ENCODE assay signal across 20 cellular contexts in the genomic region with DNA sequence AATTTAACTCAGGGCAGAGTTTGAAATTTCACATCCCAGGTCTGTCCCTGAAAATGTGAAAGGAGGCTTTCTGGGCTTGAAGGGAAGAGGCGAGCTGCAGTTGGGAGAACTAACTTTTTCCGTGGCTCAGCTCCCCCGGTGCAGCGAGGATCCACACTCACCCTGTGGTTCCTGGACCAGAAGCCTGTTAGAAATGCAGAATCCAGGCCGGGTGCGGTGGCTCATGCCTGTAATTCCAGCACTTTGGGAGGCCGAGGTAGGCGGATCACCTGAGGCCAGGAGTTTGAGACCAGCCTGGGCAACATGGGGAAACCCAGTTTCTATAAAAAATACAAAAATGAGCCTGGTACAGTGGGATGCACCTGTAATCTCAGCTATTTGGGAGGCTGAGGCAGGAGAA. TPM values are rescaled to one million over a fixed set of nuclear protein-coding genes. Genes with fewer than 3 reads are reported as not detected.
DNase-seq lines count a peak whose midpoint lies in the region; ATAC-seq and TF ChIP-seq lines count a peak whose summit lies in the region.
"Had no signal": no experiment of that assay in that cellular context is flagged by ENCODE, and none has a peak within 500 bp of the region (broad histone marks: within the 10 kb centered on the region; RNA-seq: fewer than 3 reads in every experiment).

No MANE protein-coding gene starts in this region.

- in situ Hi-C loops in GM13977 (cut with MboI; ENCODE audit: low pct_unique_long_range_greater_than_20kb, low sequenced_read_pairs, unreplicated experiment), result loop anchor here (25.0 kb wide), 2 partner anchors 309 to 484 kb away; no protein-coding TSS in a partner anchor

- no peak for DNase-seq in stimulated activated naive CD8-positive, alpha-beta T cell treated with anti-CD3 and anti-CD28 coated beads, Interleukin-15, Interleukin-2, amounts not matched to agents 100 U/mL and 50 U/mL, for 24 hours
- DNase-seq in activated naive CD8-positive, alpha-beta T cell treated with anti-CD3 and anti-CD28 coated beads, Interleukin-2, amount 50 U/mL, for 24 hours, result no peak
- DNase-seq in prostate gland (ENCODE audit: low spot score) (no peak), Karpas-422 (no peak), hypothalamus (lab: John Stamatoyannopoulos, UW) (no peak), GM13977 (ENCODE audit: low spot score) (no peak)
- DNase-seq: activated CD4-positive, alpha-beta T cell treated with anti-CD3 and anti-CD28 coated beads, Interleukin-2, amount 50 U/mL, for 1 hour; DMS79 treated with DMSO at 0.1 percent for 48 hours; foreskin melanocyte; mesenchymal stem cell; NCI-H2081 treated with DMSO at 0.1 percent for 48 hours; nephron progenitor cell had no signal

- TF ChIP-seq CTCF in prostate gland (IDR thresholded peaks at IDR 0.05) (no peak), GM13977 (IDR thresholded peaks at IDR 0.05; ENCODE audit: extremely low read depth, insufficient read depth, missing control alignments) (no peak)

- no peaks in the 10 kb centered on the region for H3K36me3 ChIP-seq in prostate gland
- no peaks in the 10 kb centered on the region for H3K36me3 ChIP-seq in Karpas-422 (ENCODE audit: insufficient read depth, low read length)

- H3K27me3 Mint-ChIP-seq in stimulated activated naive CD8-positive, alpha-beta T cell treated with anti-CD3 and anti-CD28 coated beads, Interleukin-15, Interleukin-2, amounts not matched to agents 100 ng/mL and 50 ng/mL, for 24 hours, result no peaks in the 10 kb centered on the region
- peaks cover 1% of the 10 kb centered on the region for H3K27me3 Mint-ChIP-seq in activated naive CD8-positive, alpha-beta T cell treated with anti-CD3 and anti-CD28 coated beads, Interleukin-2, amount 50 U/mL, for 24 hours
- H3K27me3 Mint-ChIP-seq: activated naive CD4-positive, alpha-beta T cell treated with anti-CD3 and anti-CD28 coated beads, Interleukin-2, amount 50 U/mL, for 24 hours had no signal

- H3K27ac Mint-ChIP-seq in stimulated activated naive CD8-positive, alpha-beta T cell treated with anti-CD3 and anti-CD28 coated beads, Interleukin-15, Interleukin-2, amounts not matched to agents 100 ng/mL and 50 ng/mL, for 24 hours, result peak overlapping the region; percentile 98
- peak overlapping the region; percentile 46 for H3K27ac Mint-ChIP-seq in activated naive CD8-positive, alpha-beta T cell treated with anti-CD3 and anti-CD28 coated beads, Interleukin-2, amount 50 U/mL, for 24 hours
- H3K27ac Mint-ChIP-seq: activated naive CD4-positive, alpha-beta T cell treated with anti-CD3 and anti-CD28 coated beads, Interleukin-2, amount 50 U/mL, for 24 hours; nephron progenitor cell had no signal

- 89% methylated on average over 8 of the region's 8 CpGs for WGBS in prostate gland

- intact Hi-C loops in prostate gland (cut with DNase I), result loop anchor here (5.0 kb wide), 1 partner anchor 36 kb away; no protein-coding TSS in a partner anchor

- H3K4me1 Mint-ChIP-seq in stimulated activated naive CD8-positive, alpha-beta T cell treated with anti-CD3 and anti-CD28 coated beads, Interleukin-15, Interleukin-2, amounts not matched to agents 100 ng/mL and 50 ng/mL, for 24 hours (ENCODE audit: low read depth), result peaks cover 51% of the 10 kb centered on the region
- peaks cover 45% of the 10 kb centered on the region for H3K4me1 Mint-ChIP-seq in activated naive CD8-positive, alpha-beta T cell treated with anti-CD3 and anti-CD28 coated beads, Interleukin-2, amount 50 U/mL, for 24 hours

- no peaks in the 10 kb centered on the region; the same call in 1 of the 2 replicates for H4K20me1 ChIP-seq in Karpas-422 (ENCODE audit: insufficient read depth, low read depth, low read length)

- H3K4me3 Mint-ChIP-seq in stimulated activated naive CD8-positive, alpha-beta T cell treated with anti-CD3 and anti-CD28 coated beads, Interleukin-15, Interleukin-2, amounts not matched to agents 100 ng/mL and 50 ng/mL, for 24 hours, result peak overlapping the region; percentile 99
- peak overlapping the region; percentile 96 for H3K4me3 Mint-ChIP-seq in activated naive CD8-positive, alpha-beta T cell treated with anti-CD3 and anti-CD28 coated beads, Interleukin-2, amount 50 U/mL, for 24 hours

- H3K9me3 Mint-ChIP-seq in stimulated activated naive CD8-positive, alpha-beta T cell treated with anti-CD3 and anti-CD28 coated beads, Interleukin-15, Interleukin-2, amounts not matched to agents 100 ng/mL and 50 ng/mL, for 24 hours, result no peaks in the 10 kb centered on the region
- H3K9me3 Mint-ChIP-seq in activated naive CD8-positive, alpha-beta T cell treated with anti-CD3 and anti-CD28 coated beads, Interleukin-2, amount 50 U/mL, for 24 hours, result no peaks in the 10 kb centered on the region
- H3K9me3 Mint-ChIP-seq: activated naive CD4-positive, alpha-beta T cell treated with anti-CD3 and anti-CD28 coated beads, Interleukin-2, amount 50 U/mL, for 24 hours; nephron progenitor cell had no signal

- no peak for ATAC-seq in stimulated activated naive CD8-positive, alpha-beta T cell treated with anti-CD3 and anti-CD28 coated beads, Interleukin-15, Interleukin-2, amounts not matched to agents 100 U/mL and 50 U/mL, for 24 hours
- no peak for ATAC-seq in activated naive CD8-positive, alpha-beta T cell treated with anti-CD3 and anti-CD28 coated beads, Interleukin-2, amount 50 U/mL, for 24 hours
- ATAC-seq in GM19463 (IDR thresholded peaks at IDR 0.05; ENCODE audit: unreplicated experiment), result no peak

- no peaks in the 10 kb centered on the region for H3K79me2 ChIP-seq in Karpas-422 (ENCODE audit: low read length)

- H3K27ac ChIP-seq in prostate gland, result peak overlapping the region; percentile 98
- H3K27ac ChIP-seq in Karpas-422 (ENCODE audit: low read length), result no peak overlapping the region
- H3K27ac ChIP-seq: epithelial cell of prostate had no signal

- no peak overlapping the region for H3K4me2 ChIP-seq in Karpas-422 (ENCODE audit: low read depth, low read length, poor library complexity, severe bottlenecking)

- H3K9me2 ChIP-seq in Karpas-422 (replicated peaks; ENCODE audit: insufficient read depth, low read length), result no peaks in the 10 kb centered on the region

- H2AFZ ChIP-seq in Karpas-422 (ENCODE audit: low read length), result no peak overlapping the region

- H3K27me3 ChIP-seq in prostate gland (replicated peaks; ENCODE audit: insufficient read depth) (no peaks in the 10 kb centered on the region), Karpas-422 (ENCODE audit: low read length) (0 out of 2 replicates have a peak, but pooled peaks cover 3% of the 10 kb centered on the region)

- H3K4me1 ChIP-seq in prostate gland (replicated peaks) (peaks cover 23% of the 10 kb centered on the region), Karpas-422 (ENCODE audit: low read length) (peaks cover 26% of the 10 kb centered on the region)

- H3K9me3 ChIP-seq in prostate gland, result no peaks in the 10 kb centered on the region
- H3K9me3 ChIP-seq in Karpas-422 (ENCODE audit: low read length), result no peaks in the 10 kb centered on the region

- peaks cover 10% of the 10 kb centered on the region for H3K36me3 Mint-ChIP-seq in stimulated activated naive CD8-positive, alpha-beta T cell treated with anti-CD3 and anti-CD28 coated beads, Interleukin-15, Interleukin-2, amounts not matched to agents 100 ng/mL and 50 ng/mL, for 24 hours (ENCODE audit: low read depth)
- H3K36me3 Mint-ChIP-seq in activated naive CD8-positive, alpha-beta T cell treated with anti-CD3 and anti-CD28 coated beads, Interleukin-2, amount 50 U/mL, for 24 hours (ENCODE audit: low read depth), result peaks cover 9% of the 10 kb centered on the region
- H3K36me3 Mint-ChIP-seq: activated naive CD4-positive, alpha-beta T cell treated with anti-CD3 and anti-CD28 coated beads, Interleukin-2, amount 50 U/mL, for 24 hours had no signal

- H3K4me3 ChIP-seq in prostate gland (no peak overlapping the region), Karpas-422 (ENCODE audit: low read length) (no peak overlapping the region)

- TF ChIP-seq POLR2A in prostate gland (IDR thresholded peaks at IDR 0.05), result no peak

- H3K9ac ChIP-seq in Karpas-422 (ENCODE audit: low read length), result no peak overlapping the region

RNA-seq across cellular contexts. Expression of gene DHRS3, which starts 2.9 kb away (rescaled TPM):
- total RNA-seq in prostate gland, result 100 to 1,000 TPM; 171 to 178 TPM
- 0.19 TPM in 1 of 2 replicates, not detected in the other for total RNA-seq in Karpas-422 (2014; rRNA removed; shearing (Covaris generic); ENCODE audit: low replicate concordance)

RNA-seq across cellular contexts. Expression of gene AADACL4, which starts 23.0 kb away (rescaled TPM):
- not detected for total RNA-seq in prostate gland
- not detected in 2 replicates for total RNA-seq in Karpas-422 (2014; rRNA removed; shearing (Covaris generic); ENCODE audit: low replicate concordance)
- total RNA-seq: dermis microvascular lymphatic vessel endothelial cell, kidney epithelial cell, NCI-H460, subcutaneous adipose tissue had no signal

Comparison
In these comparisons a context has a peak if more than half of its experiments do, and no peak if none do; other contexts are left out.
1. RNA of gene DHRS3, which starts 2.9 kb away (total RNA-seq): 171 to 178 TPM in prostate gland; 0.19 TPM in Karpas-422; every median in the first group is over 100 times any median in the second.